ENCODE assay signal across 10 cellular contexts in the genomic region with DNA sequence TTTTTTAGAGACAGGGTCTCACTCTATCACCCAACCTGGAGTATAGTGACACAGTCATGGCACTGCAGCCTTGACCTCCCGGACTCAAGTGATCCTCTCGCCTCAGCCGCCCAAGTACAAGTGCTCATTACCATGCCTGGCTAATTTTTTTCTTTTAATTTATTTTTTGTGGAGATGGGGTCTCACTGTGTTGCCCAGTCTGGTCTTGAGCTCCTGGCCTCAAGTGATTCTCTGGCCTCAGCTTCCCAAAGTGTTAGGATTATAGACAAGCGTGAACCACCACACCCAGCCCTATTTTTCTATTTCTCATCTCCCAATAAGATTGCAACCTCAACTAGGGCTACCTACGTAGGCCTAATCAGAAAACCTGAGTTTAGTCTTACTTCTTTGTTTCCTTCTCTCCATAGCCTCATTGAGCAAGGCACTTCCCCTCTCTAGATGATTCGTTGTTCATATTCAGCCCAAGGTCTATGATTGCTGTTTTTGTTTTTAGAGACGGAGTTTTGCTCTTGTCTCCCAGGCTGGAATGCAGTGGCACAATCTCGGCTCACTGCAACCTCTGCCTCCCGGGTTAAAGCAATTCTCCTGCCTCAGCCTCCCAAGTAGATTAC. TPM values are rescaled to one million over a fixed set of nuclear protein-coding genes. Genes with fewer than 3 reads are reported as not detected.
A peak's percentile ranks its signal among the peaks of the same experiment; 100 is the strongest.
DNase-seq lines count a peak whose midpoint lies in the region; ATAC-seq and TF ChIP-seq lines count a peak whose summit lies in the region.
"Had no signal": no experiment of that assay in that cellular context is flagged by ENCODE, and none has a peak within 500 bp of the region (broad histone marks: within the 10 kb centered on the region; RNA-seq: fewer than 3 reads in every experiment).

No MANE protein-coding gene starts in this region.

- peaks cover 40% of the 10 kb centered on the region for H3K79me2 ChIP-seq in mammary epithelial cell (ENCODE audit: insufficient read depth, low read length)

- H3K27me3 Mint-ChIP-seq in MCF 10A (ENCODE audit: insufficient read depth, unreplicated experiment), result no peaks in the 10 kb centered on the region
- no peaks in the 10 kb centered on the region for H3K27me3 Mint-ChIP-seq in endodermal cell (ENCODE audit: insufficient read depth)

- H3K4me2 ChIP-seq in mammary epithelial cell (ENCODE audit: insufficient read depth, low read depth, low read length), result no peak overlapping the region

- H3K27ac ChIP-seq in mammary epithelial cell (ENCODE audit: insufficient read depth, low read depth, low read length), result no peak overlapping the region
- H3K27ac ChIP-seq in RWPE1, result peak overlapping the region; percentile 96
- H3K27ac ChIP-seq in endodermal cell (ENCODE audit: low read depth, low read length), result no peak overlapping the region
- H3K27ac ChIP-seq in upper lobe of left lung, result peak overlapping the region in 2 of 4 donors; percentile 89 to 91
- H3K27ac ChIP-seq in Peyer's patch, result no peak overlapping the region

- no peak overlapping the region for H2AFZ ChIP-seq in mammary epithelial cell (ENCODE audit: low read depth, low read length)

- dilution Hi-C loops in mammary epithelial cell (cut with HindIII; ENCODE audit: low sequenced_read_pairs), result no loop called here

- no TSS peak for BruUV-seq in MCF 10A (replicated peaks; lab: Mats Ljungman, UMichigan)
- no TSS peak for BruUV-seq in mammary epithelial cell (replicated peaks; lab: Mats Ljungman, UMichigan)

- H3K9ac ChIP-seq in mammary epithelial cell (ENCODE audit: insufficient read depth, low read length), result no peak overlapping the region
- no peak overlapping the region for H3K9ac ChIP-seq in endodermal cell (ENCODE audit: extremely low read depth, low read length, poor library complexity, severe bottlenecking)

- H3K4me3 ChIP-seq in mammary epithelial cell (replicated peaks in 1 of 3; ENCODE audit: insufficient read depth in 1 of 3, low read depth in 2 of 3, low read length in 3 of 3), result no peak overlapping the region
- H3K4me3 ChIP-seq in endodermal cell (ENCODE audit: low read length), result no peak overlapping the region
- peak overlapping the region in 3 of 4 donors; percentile 67 to 97 (median 91) for H3K4me3 ChIP-seq in upper lobe of left lung
- peak overlapping the region in 1 of 4 donors; percentile 99 for H3K4me3 ChIP-seq in Peyer's patch

- H3K27me3 ChIP-seq in mammary epithelial cell (ENCODE audit: insufficient read depth, low read length), result no peaks in the 10 kb centered on the region
- no peaks in the 10 kb centered on the region for H3K27me3 ChIP-seq in endodermal cell (ENCODE audit: control insufficient read depth, insufficient read depth, low read length, poor library complexity, severe bottlenecking)
- no peaks in the 10 kb centered on the region for H3K27me3 ChIP-seq in upper lobe of left lung
- no peaks in the 10 kb centered on the region for H3K27me3 ChIP-seq in Peyer's patch
- H3K27me3 ChIP-seq: BE2C, body of pancreas had no signal

- intact Hi-C loops in MCF 10A (cut with micrococcal nuclease), result loop anchor here (2.0 kb wide), 1 partner anchor 34 kb away; a partner anchor contains a TSS
- intact Hi-C loops in mammary epithelial cell (cut with micrococcal nuclease), result loop anchor here (5.0 kb wide), 1 partner anchor 96 kb away; a partner anchor contains a TSS

- TF ChIP-seq POLR2A in upper lobe of left lung (IDR thresholded peaks at IDR 0.05), result no peak
- TF ChIP-seq POLR2A in Peyer's patch (IDR thresholded peaks at IDR 0.05), result no peak

- no peak for TF ChIP-seq EP300 in upper lobe of left lung (IDR thresholded peaks at IDR 0.05)

- H3K4me3 Mint-ChIP-seq in MCF 10A (ENCODE audit: unreplicated experiment) (peak overlapping the region; percentile 98), endodermal cell (peak overlapping the region; percentile 97)

- no peaks in the 10 kb centered on the region for H3K9me3 ChIP-seq in mammary epithelial cell (replicated peaks; ENCODE audit: insufficient read depth, low read length)
- H3K9me3 ChIP-seq in endodermal cell (ENCODE audit: control insufficient read depth, low read length), result no peaks in the 10 kb centered on the region
- H3K9me3 ChIP-seq in upper lobe of left lung, result no peaks in the 10 kb centered on the region
- H3K9me3 ChIP-seq in Peyer's patch, result no peaks in the 10 kb centered on the region
- H3K9me3 ChIP-seq: BE2C, body of pancreas had no signal

- H3K4me1 Mint-ChIP-seq in MCF 10A (ENCODE audit: insufficient read depth, unreplicated experiment) (peaks cover 9% of the 10 kb centered on the region), endodermal cell (peaks cover 5% of the 10 kb centered on the region)

- CTCF ChIA-PET in MCF 10A (lab: Yijun Ruan, JAX), result interaction anchor here (0.7 to 1.3 kb wide), 2 partner anchors 14 to 808 kb away, joined by 3 to 6 read pairs; no protein-coding TSS in a partner anchor
- CTCF ChIA-PET in mammary epithelial cell (lab: Charles Lee; ENCODE audit: low non-redundant PET), result no interaction called here
- CTCF ChIA-PET in RWPE1 (lab: Yijun Ruan, JAX), result interaction anchor here (0.5 kb wide), 1 partner anchor 20 kb away, joined by 8 read pairs; no protein-coding TSS in a partner anchor

- H3K36me3 ChIP-seq in mammary epithelial cell (ENCODE audit: insufficient read depth, low read length) (no peaks in the 10 kb centered on the region), endodermal cell (ENCODE audit: control insufficient read depth, insufficient read depth, low read length) (peaks cover 5% of the 10 kb centered on the region), upper lobe of left lung (peaks cover 0 to 9% (median 0%) of the 10 kb centered on the region in 4 donors), Peyer's patch (peaks cover 0 to 8% (median 0%) of the 10 kb centered on the region in 3 donors)
- H3K36me3 ChIP-seq: BE2C had no signal

- no peak overlapping the region for H3K27ac Mint-ChIP-seq in MCF 10A (ENCODE audit: low read depth, unreplicated experiment)
- H3K27ac Mint-ChIP-seq in endodermal cell, result peak overlapping the region; percentile 37

- no peaks in the 10 kb centered on the region for H3K9me3 Mint-ChIP-seq in MCF 10A (ENCODE audit: unreplicated experiment)
- H3K9me3 Mint-ChIP-seq in endodermal cell, result no peaks in the 10 kb centered on the region

- DNase-seq in MCF 10A (ENCODE audit: unreplicated experiment) (no peak), mammary epithelial cell (no peak), RWPE1 (ENCODE audit: low spot score) (no peak), endodermal cell (no peak), upper lobe of left lung (no peak), ecto neural progenitor cell (ENCODE audit: low spot score) (no peak), Peyer's patch (no peak), NCI-H146 treated with DMSO at 0.1 percent for 48 hours (lab: John Stamatoyannopoulos, UW; ENCODE audit: unreplicated experiment) (no peak)
- DNase-seq: BE2C had no signal

- WGBS in mammary epithelial cell (ENCODE audit: low coverage, missing lambda C conversion rate), result 91% methylated on average over 8 of the region's 9 CpGs
- WGBS in endodermal cell (ENCODE audit: insufficient coverage in 1 of 2, insufficient read length in 1 of 2), 2 experiments, result 96 to 98% methylated on average over 6 to 9 of the region's 9 CpGs
- 82 to 87% methylated on average over 9 of the region's 9 CpGs for WGBS in upper lobe of left lung, 2 donors

- H4K20me1 ChIP-seq in mammary epithelial cell (ENCODE audit: insufficient read depth, low read length), result no peaks in the 10 kb centered on the region

- POLR2A ChIA-PET in MCF 10A (lab: Yijun Ruan, JAX), result interaction anchor here (0.6 to 3.4 kb wide), 3 partner anchors 34 to 100 kb away, joined by 3 to 60 read pairs (median 3); a partner anchor contains a TSS
- POLR2A ChIA-PET in RWPE1 (lab: Yijun Ruan, JAX; ENCODE audit: low non-redundant PET), result no interaction called here

- no peak for ATAC-seq in upper lobe of left lung (ENCODE audit: low FRiP score in 2 of 2)

- no peak for TF ChIP-seq CTCF in MCF 10A (IDR thresholded peaks at IDR 0.05; ENCODE audit: unreplicated experiment)
- TF ChIP-seq CTCF in mammary epithelial cell (conservative IDR thresholded peaks at IDR 0.05 in 1 of 2, IDR thresholded peaks at IDR 0.05 in 1 of 2; ENCODE audit: extremely low read depth in 1 of 2, insufficient read depth in 1 of 2, low read depth in 1 of 2, low read length in 2 of 2), result no peak
- TF ChIP-seq CTCF in RWPE1 (conservative IDR thresholded peaks at IDR 0.05; ENCODE audit: low read depth), result no peak
- no peak for TF ChIP-seq CTCF in endodermal cell (conservative IDR thresholded peaks at IDR 0.05)
- TF ChIP-seq CTCF in upper lobe of left lung (IDR thresholded peaks at IDR 0.05), result no peak
- TF ChIP-seq CTCF in Peyer's patch (IDR thresholded peaks at IDR 0.05), result no peak

- peaks cover 16% of the 10 kb centered on the region for H3K36me3 Mint-ChIP-seq in MCF 10A (ENCODE audit: insufficient read depth, unreplicated experiment)
- H3K36me3 Mint-ChIP-seq in endodermal cell (ENCODE audit: low read depth), result peaks cover 4% of the 10 kb centered on the region

- in situ Hi-C loops in mammary epithelial cell (cut with MboI; ENCODE audit: low sequenced_read_pairs in 2 of 2), result no loop called here

- H3K4me1 ChIP-seq in mammary epithelial cell (ENCODE audit: insufficient read depth, low read length), result no peaks in the 10 kb centered on the region
- no peaks in the 10 kb centered on the region for H3K4me1 ChIP-seq in endodermal cell (ENCODE audit: control insufficient read depth, insufficient read depth, low read length)
- peaks cover 30 to 38% (median 31%) of the 10 kb centered on the region in 4 donors for H3K4me1 ChIP-seq in upper lobe of left lung
- peaks cover 0 to 31% (median 15%) of the 10 kb centered on the region in 4 donors for H3K4me1 ChIP-seq in Peyer's patch
- H3K4me1 ChIP-seq: BE2C had no signal

RNA-seq across cellular contexts. Expression of a gene that starts 1.1 kb away (rescaled TPM):
- total RNA-seq in MCF 10A (2022) (86.9 and 109 TPM in 2 replicates), mammary epithelial cell (10 to 100 TPM; 83.5 to 92.7 TPM), endodermal cell (100 to 1,000 TPM in 1 of 2 donors, 10 to 100 TPM in 1; 95.4 to 119 TPM), upper lobe of left lung (10 to 100 TPM; 16.8 to 53.8 (median 42.0) TPM), Peyer's patch (10 to 100 TPM; 24.8 to 29.8 (median 25.6) TPM)
- polyA plus RNA-seq in mammary epithelial cell, result 31.2 TPM
- polyA minus RNA-seq in mammary epithelial cell, result 88.1 TPM
- polyA plus RNA-seq in endodermal cell (2013, experiment 1 of 2), result 31.9 TPM
- polyA plus RNA-seq in endodermal cell (2013, experiment 2 of 2), result 33.0 TPM

RNA-seq across cellular contexts. Expression of a gene that starts 34.0 kb away (rescaled TPM):
- total RNA-seq in MCF 10A (2022) (15.0 and 22.3 TPM in 2 replicates), mammary epithelial cell (10 to 100 TPM in 1 of 2 donors, 1 to 10 TPM in 1; 3.7 to 15.5 TPM), endodermal cell (10 to 100 TPM; 11.0 to 20.3 TPM), upper lobe of left lung (10 to 100 TPM in 3 of 6 donors, 1 to 10 TPM in 3; 5.0 to 22.1 (median 10.2) TPM), Peyer's patch (1 to 10 TPM; 2.5 to 9.9 (median 6.6) TPM)
- 15.8 TPM for polyA plus RNA-seq in mammary epithelial cell
- polyA minus RNA-seq in mammary epithelial cell, result 11.7 TPM
- 26.6 TPM for polyA plus RNA-seq in endodermal cell (2013, experiment 1 of 2)
- polyA plus RNA-seq in endodermal cell (2013, experiment 2 of 2), result 25.9 TPM

Comparison
In these comparisons a context has a peak if more than half of its experiments do, and no peak if none do; other contexts are left out.
1. H3K4me3 ChIP-seq: peak in upper lobe of left lung (3 of 4); none in mammary epithelial cell (0 of 3) and endodermal cell (single experiment).